Comparison of ENCODE assay signal across 2 cellular contexts in the genomic region with DNA sequence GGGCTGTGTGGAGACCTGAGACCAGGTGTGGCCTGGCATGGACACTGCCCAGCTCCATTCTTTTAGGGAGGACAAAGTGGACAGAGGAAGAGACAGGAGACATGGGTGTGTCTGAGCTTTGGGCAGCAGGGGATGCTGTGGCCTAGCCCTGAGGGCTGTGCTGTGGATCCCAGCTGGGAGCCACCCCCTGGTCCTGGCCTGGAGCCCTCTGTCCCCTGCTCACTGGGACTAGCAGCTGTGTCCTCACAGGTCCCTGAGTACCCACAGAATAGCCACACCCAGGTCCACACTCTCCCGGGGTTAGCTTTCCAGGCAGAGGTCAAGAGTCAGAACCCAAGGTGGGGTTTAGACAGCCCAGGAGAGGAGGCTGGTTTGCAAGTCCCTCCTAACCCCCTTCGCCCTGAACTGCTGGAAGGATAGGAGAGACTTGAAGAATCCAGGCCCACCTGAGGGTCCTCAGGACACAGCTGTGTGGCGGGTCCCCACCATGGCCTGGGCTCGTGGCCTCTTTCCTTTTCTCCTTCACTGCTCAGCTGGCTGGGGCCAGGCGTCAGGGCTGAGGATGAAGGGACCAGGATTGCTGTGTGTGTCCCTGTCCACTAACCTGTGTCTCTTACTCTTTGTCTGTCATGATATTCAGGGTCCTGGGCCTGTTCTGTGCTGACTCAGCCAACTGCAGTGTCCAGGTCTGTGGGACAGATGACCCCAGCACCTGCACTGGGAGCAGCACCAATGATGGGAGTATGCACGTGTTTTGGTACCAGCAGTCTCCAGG.
TF ChIP-seq lines count a peak whose summit lies in the region.

No MANE protein-coding gene starts in this region.

TF ChIP-seq in H1, 55 proteins besides CTCF, POLR2A, EP300 and RAD21:
- TF ChIP-seq CHD1 (IDR thresholded peaks at IDR 0.05; ENCODE audit: low read depth, low read length): no peak
- no peak for TF ChIP-seq ZNF274 (IDR thresholded peaks at IDR 0.05; ENCODE audit: borderline replicate concordance, extremely low read depth, low read length)
- TF ChIP-seq PHF8 (conservative IDR thresholded peaks at IDR 0.05; ENCODE audit: low read depth, low read length): no peak
- TF ChIP-seq, protein P1, sequence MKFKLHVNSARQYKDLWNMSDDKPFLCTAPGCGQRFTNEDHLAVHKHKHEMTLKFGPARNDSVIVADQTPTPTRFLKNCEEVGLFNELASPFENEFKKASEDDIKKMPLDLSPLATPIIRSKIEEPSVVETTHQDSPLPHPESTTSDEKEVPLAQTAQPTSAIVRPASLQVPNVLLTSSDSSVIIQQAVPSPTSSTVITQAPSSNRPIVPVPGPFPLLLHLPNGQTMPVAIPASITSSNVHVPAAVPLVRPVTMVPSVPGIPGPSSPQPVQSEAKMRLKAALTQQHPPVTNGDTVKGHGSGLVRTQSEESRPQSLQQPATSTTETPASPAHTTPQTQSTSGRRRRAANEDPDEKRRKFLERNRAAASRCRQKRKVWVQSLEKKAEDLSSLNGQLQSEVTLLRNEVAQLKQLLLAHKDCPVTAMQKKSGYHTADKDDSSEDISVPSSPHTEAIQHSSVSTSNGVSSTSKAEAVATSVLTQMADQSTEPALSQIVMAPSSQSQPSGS (IDR thresholded peaks at IDR 0.05; ENCODE audit: low read length): no peak
- no peak for TF ChIP-seq TBP (IDR thresholded peaks at IDR 0.05; ENCODE audit: low read depth, low read length)
- TF ChIP-seq SIRT6 (IDR thresholded peaks at IDR 0.05; ENCODE audit: low read length): no peak
- TF ChIP-seq SIN3A (conservative IDR thresholded peaks at IDR 0.05 in 1 of 2, IDR thresholded peaks at IDR 0.05 in 1 of 2; ENCODE audit: low read depth in 1 of 2, low read length in 2 of 2): no peak
- no peak for TF ChIP-seq GABPA (IDR thresholded peaks at IDR 0.05; ENCODE audit: borderline replicate concordance, insufficient read depth, low read length)

TF ChIP-seq in HepG2, 621 proteins besides CTCF, POLR2A, EP300 and RAD21:
- TF ChIP-seq RFXAP (CRISPR knock-in tag; IDR thresholded peaks at IDR 0.05; ENCODE audit: borderline replicate concordance) (no peak), MAFK (conservative IDR thresholded peaks at IDR 0.05 in 1 of 2, IDR thresholded peaks at IDR 0.05 in 1 of 2; ENCODE audit: low read length in 2 of 2) (peak in 1 of 2 experiments; percentile 5; a peak in 1 of 4 replicates), ZBTB37 (CRISPR knock-in tag; IDR thresholded peaks at IDR 0.05) (no peak), CHD4 (IDR thresholded peaks at IDR 0.05; ENCODE audit: borderline replicate concordance, low read length) (no peak), TAF1 (CRISPR knock-in tag; IDR thresholded peaks at IDR 0.05) (no peak)
- TF ChIP-seq, protein P2, sequence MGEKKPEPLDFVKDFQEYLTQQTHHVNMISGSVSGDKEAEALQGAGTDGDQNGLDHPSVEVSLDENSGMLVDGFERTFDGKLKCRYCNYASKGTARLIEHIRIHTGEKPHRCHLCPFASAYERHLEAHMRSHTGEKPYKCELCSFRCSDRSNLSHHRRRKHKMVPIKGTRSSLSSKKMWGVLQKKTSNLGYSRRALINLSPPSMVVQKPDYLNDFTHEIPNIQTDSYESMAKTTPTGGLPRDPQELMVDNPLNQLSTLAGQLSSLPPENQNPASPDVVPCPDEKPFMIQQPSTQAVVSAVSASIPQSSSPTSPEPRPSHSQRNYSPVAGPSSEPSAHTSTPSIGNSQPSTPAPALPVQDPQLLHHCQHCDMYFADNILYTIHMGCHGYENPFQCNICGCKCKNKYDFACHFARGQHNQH (CRISPR knock-in tag; IDR thresholded peaks at IDR 0.05): no peak
